1 cellular context compared by ENCODE assay signal in the genomic region with DNA sequence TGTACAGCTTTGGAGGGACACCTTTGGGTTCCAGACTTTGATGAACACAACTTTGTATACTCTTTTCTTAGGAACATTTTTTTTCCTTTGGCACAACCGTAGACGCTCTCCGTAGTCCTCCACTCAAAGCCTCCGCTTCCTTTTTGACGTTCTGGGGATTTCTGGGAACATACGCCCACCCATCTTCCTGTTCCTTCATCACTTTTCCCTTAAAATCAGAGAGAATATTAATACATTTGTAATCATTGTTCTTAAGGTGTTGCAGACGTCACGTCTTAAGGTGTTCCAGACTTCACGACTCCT.
TF ChIP-seq lines count a peak whose summit lies in the region.

No MANE protein-coding gene starts in this region.

TF ChIP-seq in HEK293, 187 proteins besides CTCF, POLR2A, EP300 and RAD21 (continued from another document):
- TF ChIP-seq ZFP41 (tag by site-specific recombination; IDR thresholded peaks at IDR 0.05; ENCODE audit: borderline replicate concordance) (no peak), KLF8 (tag by site-specific recombination; IDR thresholded peaks at IDR 0.05) (peak; percentile 23; the same call in 1 of the 2 replicates), ZNF350 (tag by site-specific recombination; IDR thresholded peaks at IDR 0.05) (no peak), ZSCAN16 (tag by site-specific recombination; IDR thresholded peaks at IDR 0.05) (no peak), ZBTB1 (tag by site-specific recombination; IDR thresholded peaks at IDR 0.05) (no peak), ZNF2 (tag by site-specific recombination; IDR thresholded peaks at IDR 0.05) (peak; percentile 22; the same call in 1 of the 2 replicates), ZNF610 (tag by site-specific recombination; IDR thresholded peaks at IDR 0.05; ENCODE audit: borderline replicate concordance) (0 out of 2 replicates have a peak, but pooled peaks have one; percentile 20), ZNF791 (tag by site-specific recombination; IDR thresholded peaks at IDR 0.05) (no peak), ZBTB48 (tag by site-specific recombination; IDR thresholded peaks at IDR 0.05) (0 out of 2 replicates have a peak, but pooled peaks have one; percentile 16), KLF10 (tag by site-specific recombination; IDR thresholded peaks at IDR 0.05) (no peak), ZNF335 (tag by site-specific recombination; conservative IDR thresholded peaks at IDR 0.05) (no peak; the same call in none of the 2 replicates), KLF7 (tag by site-specific recombination; IDR thresholded peaks at IDR 0.05; ENCODE audit: borderline replicate concordance) (0 out of 2 replicates have a peak, but pooled peaks have one; percentile 24), EGR2 (tag by site-specific recombination; IDR thresholded peaks at IDR 0.05; ENCODE audit: low read depth) (no peak)
- TF ChIP-seq, protein P1, sequence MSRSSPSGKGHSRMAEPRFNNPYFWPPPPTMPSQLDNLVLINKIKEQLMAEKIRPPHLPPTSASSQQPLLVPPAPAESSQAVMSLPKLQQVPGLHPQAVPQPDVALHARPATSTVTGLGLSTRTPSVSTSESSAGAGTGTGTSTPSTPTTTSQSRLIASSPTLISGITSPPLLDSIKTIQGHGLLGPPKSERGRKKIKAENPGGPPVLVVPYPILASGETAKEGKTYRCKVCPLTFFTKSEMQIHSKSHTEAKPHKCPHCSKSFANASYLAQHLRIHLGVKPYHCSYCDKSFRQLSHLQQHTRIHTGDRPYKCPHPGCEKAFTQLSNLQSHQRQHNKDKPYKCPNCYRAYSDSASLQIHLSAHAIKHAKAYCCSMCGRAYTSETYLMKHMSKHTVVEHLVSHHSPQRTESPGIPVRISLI (tag by site-specific recombination; IDR thresholded peaks at IDR 0.05) = no peak
- TF ChIP-seq, protein P2, sequence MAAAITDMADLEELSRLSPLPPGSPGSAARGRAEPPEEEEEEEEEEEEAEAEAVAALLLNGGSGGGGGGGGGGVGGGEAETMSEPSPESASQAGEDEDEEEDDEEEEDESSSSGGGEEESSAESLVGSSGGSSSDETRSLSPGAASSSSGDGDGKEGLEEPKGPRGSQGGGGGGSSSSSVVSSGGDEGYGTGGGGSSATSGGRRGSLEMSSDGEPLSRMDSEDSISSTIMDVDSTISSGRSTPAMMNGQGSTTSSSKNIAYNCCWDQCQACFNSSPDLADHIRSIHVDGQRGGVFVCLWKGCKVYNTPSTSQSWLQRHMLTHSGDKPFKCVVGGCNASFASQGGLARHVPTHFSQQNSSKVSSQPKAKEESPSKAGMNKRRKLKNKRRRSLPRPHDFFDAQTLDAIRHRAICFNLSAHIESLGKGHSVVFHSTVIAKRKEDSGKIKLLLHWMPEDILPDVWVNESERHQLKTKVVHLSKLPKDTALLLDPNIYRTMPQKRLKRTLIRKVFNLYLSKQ (tag by site-specific recombination; IDR thresholded peaks at IDR 0.05; ENCODE audit: borderline replicate concordance) = no peak
- TF ChIP-seq, protein P3, sequence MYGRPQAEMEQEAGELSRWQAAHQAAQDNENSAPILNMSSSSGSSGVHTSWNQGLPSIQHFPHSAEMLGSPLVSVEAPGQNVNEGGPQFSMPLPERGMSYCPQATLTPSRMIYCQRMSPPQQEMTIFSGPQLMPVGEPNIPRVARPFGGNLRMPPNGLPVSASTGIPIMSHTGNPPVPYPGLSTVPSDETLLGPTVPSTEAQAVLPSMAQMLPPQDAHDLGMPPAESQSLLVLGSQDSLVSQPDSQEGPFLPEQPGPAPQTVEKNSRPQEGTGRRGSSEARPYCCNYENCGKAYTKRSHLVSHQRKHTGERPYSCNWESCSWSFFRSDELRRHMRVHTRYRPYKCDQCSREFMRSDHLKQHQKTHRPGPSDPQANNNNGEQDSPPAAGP (tag by site-specific recombination; IDR thresholded peaks at IDR 0.05) = 0 out of 2 replicates have a peak, but pooled peaks have one; percentile 14
- TF ChIP-seq, protein P4, sequence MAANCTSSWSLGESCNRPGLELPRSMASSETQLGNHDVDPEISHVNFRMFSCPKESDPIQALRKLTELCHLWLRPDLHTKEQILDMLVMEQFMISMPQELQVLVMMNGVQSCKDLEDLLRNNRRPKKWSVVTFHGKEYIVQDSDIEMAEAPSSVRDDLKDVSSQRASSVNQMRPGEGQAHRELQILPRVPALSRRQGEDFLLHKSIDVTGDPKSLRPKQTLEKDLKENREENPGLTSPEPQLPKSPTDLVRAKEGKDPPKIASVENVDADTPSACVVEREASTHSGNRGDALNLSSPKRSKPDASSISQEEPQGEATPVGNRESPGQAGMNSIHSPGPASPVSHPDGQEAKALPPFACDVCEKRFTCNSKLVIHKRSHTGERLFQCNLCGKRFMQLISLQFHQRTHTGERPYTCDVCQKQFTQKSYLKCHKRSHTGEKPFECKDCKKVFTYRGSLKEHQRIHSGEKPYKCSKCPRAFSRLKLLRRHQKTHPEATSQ (tag by site-specific recombination; IDR thresholded peaks at IDR 0.05) = no peak
- TF ChIP-seq, protein P5, sequence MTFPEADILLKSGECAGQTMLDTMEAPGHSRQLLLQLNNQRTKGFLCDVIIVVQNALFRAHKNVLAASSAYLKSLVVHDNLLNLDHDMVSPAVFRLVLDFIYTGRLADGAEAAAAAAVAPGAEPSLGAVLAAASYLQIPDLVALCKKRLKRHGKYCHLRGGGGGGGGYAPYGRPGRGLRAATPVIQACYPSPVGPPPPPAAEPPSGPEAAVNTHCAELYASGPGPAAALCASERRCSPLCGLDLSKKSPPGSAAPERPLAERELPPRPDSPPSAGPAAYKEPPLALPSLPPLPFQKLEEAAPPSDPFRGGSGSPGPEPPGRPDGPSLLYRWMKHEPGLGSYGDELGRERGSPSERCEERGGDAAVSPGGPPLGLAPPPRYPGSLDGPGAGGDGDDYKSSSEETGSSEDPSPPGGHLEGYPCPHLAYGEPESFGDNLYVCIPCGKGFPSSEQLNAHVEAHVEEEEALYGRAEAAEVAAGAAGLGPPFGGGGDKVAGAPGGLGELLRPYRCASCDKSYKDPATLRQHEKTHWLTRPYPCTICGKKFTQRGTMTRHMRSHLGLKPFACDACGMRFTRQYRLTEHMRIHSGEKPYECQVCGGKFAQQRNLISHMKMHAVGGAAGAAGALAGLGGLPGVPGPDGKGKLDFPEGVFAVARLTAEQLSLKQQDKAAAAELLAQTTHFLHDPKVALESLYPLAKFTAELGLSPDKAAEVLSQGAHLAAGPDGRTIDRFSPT (tag by site-specific recombination; IDR thresholded peaks at IDR 0.05) = no peak
- TF ChIP-seq, protein P6, sequence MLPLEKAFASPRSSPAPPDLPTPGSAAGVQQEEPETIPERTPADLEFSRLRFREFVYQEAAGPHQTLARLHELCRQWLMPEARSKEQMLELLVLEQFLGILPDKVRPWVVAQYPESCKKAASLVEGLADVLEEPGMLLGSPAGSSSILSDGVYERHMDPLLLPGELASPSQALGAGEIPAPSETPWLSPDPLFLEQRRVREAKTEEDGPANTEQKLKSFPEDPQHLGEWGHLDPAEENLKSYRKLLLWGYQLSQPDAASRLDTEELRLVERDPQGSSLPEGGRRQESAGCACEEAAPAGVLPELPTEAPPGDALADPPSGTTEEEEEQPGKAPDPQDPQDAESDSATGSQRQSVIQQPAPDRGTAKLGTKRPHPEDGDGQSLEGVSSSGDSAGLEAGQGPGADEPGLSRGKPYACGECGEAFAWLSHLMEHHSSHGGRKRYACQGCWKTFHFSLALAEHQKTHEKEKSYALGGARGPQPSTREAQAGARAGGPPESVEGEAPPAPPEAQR (tag by site-specific recombination; IDR thresholded peaks at IDR 0.05) = no peak
- TF ChIP-seq, protein P7, sequence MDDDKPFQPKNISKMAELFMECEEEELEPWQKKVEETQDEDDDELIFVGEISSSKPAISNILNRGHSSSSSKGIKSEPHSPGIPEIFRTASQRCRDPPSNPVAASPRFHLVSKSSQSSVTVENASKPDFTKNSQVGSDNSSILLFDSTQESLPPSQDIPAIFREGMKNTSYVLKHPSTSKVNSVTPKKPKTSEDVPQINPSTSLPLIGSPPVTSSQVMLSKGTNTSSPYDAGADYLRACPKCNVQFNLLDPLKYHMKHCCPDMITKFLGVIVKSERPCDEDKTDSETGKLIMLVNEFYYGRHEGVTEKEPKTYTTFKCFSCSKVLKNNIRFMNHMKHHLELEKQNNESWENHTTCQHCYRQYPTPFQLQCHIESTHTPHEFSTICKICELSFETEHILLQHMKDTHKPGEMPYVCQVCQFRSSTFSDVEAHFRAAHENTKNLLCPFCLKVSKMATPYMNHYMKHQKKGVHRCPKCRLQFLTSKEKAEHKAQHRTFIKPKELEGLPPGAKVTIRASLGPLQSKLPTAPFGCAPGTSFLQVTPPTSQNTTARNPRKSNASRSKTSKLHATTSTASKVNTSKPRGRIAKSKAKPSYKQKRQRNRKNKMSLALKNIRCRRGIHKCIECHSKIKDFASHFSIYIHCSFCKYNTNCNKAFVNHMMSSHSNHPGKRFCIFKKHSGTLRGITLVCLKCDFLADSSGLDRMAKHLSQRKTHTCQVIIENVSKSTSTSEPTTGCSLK (tag by site-specific recombination; IDR thresholded peaks at IDR 0.05) = no peak
- TF ChIP-seq, protein P8, sequence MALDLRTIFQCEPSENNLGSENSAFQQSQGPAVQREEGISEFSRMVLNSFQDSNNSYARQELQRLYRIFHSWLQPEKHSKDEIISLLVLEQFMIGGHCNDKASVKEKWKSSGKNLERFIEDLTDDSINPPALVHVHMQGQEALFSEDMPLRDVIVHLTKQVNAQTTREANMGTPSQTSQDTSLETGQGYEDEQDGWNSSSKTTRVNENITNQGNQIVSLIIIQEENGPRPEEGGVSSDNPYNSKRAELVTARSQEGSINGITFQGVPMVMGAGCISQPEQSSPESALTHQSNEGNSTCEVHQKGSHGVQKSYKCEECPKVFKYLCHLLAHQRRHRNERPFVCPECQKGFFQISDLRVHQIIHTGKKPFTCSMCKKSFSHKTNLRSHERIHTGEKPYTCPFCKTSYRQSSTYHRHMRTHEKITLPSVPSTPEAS (tag by site-specific recombination; IDR thresholded peaks at IDR 0.05) = no peak
- TF ChIP-seq, protein P9, sequence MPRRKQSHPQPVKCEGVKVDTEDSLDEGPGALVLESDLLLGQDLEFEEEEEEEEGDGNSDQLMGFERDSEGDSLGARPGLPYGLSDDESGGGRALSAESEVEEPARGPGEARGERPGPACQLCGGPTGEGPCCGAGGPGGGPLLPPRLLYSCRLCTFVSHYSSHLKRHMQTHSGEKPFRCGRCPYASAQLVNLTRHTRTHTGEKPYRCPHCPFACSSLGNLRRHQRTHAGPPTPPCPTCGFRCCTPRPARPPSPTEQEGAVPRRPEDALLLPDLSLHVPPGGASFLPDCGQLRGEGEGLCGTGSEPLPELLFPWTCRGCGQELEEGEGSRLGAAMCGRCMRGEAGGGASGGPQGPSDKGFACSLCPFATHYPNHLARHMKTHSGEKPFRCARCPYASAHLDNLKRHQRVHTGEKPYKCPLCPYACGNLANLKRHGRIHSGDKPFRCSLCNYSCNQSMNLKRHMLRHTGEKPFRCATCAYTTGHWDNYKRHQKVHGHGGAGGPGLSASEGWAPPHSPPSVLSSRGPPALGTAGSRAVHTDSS (tag by site-specific recombination; IDR thresholded peaks at IDR 0.05) = peak; percentile 61; the same call in 1 of the 2 replicates
- TF ChIP-seq, protein P10, sequence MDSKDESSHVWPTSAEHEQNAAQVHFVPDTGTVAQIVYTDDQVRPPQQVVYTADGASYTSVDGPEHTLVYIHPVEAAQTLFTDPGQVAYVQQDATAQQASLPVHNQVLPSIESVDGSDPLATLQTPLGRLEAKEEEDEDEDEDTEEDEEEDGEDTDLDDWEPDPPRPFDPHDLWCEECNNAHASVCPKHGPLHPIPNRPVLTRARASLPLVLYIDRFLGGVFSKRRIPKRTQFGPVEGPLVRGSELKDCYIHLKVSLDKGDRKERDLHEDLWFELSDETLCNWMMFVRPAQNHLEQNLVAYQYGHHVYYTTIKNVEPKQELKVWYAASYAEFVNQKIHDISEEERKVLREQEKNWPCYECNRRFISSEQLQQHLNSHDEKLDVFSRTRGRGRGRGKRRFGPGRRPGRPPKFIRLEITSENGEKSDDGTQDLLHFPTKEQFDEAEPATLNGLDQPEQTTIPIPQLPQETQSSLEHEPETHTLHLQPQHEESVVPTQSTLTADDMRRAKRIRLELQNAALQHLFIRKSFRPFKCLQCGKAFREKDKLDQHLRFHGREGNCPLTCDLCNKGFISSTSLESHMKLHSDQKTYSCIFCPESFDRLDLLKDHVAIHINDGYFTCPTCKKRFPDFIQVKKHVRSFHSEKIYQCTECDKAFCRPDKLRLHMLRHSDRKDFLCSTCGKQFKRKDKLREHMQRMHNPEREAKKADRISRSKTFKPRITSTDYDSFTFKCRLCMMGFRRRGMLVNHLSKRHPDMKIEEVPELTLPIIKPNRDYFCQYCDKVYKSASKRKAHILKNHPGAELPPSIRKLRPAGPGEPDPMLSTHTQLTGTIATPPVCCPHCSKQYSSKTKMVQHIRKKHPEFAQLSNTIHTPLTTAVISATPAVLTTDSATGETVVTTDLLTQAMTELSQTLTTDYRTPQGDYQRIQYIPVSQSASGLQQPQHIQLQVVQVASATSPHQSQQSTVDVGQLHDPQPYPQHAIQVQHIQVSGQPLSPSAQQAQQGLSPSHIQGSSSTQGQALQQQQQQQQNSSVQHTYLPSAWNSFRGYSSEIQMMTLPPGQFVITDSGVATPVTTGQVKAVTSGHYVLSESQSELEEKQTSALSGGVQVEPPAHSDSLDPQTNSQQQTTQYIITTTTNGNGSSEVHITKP (tag by site-specific recombination; IDR thresholded peaks at IDR 0.05) = no peak
